Comparison of ENCODE assay signal across 8 cellular contexts in the genomic region with DNA sequence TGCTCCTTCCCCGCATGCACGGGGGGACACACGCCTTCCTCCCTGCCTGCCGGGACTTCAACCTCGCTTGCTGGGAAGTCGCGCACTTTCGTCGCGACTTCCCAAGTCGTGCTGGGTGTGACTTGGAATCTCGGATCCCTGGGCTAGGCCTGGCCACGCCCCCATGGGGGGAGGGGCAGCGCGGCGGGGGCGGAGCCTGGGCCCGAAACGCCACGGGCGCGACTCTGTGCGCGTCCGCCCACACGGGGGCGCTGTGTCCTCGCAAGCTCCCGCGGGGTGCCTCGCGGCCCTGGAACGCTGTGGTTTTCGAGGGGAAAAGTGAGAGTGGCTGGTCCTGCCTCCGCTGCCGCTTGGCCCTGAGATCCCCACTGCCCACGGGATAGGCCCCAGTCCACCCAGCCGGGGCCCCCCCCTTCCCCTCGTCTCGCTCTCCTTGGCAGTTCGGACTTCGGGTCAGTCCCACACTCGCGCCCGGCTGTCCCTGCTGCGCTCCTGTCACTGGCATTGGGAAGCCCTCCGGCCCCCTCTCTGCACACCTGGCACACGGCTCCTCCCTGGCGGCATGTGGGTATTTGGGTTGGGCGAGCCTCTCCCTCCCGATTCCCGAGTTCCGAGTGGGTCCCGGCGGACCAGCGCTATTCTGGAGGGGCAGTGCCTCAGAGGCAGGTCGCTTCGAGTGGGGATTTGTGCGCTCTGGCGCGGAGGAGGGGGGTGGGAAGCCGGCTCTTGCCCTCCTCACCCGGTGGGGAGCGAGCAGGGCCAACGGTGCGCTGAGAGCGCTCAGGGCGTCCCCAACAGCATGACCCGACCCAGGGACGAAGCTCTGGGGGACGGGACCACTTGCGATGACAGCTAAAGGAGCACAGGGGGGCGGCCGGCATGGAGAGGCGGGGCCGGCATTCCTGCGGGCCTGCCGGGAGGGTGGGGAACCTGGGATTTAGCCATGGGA. TPM values are rescaled to one million over a fixed set of nuclear protein-coding genes. Genes with fewer than 3 reads are reported as not detected.
A peak's percentile ranks its signal among the peaks of the same experiment; 100 is the strongest.
DNase-seq lines count a peak whose midpoint lies in the region; ATAC-seq and TF ChIP-seq lines count a peak whose summit lies in the region.

No MANE protein-coding gene starts in this region.

- H3K4me3 ChIP-seq in adrenal gland (peak overlapping the region in 2 of 4 donors; percentile 8 to 67), heart left ventricle (peak overlapping the region; percentile 8 to 63 (median 52)), tibial artery (peak overlapping the region; percentile 51 to 62)

- TF ChIP-seq CTCF in adrenal gland (IDR thresholded peaks at IDR 0.05) (peak; percentile 77 to 99 (median 88)), heart left ventricle (IDR thresholded peaks at IDR 0.05) (peak; percentile 94 to 99 (median 98)), tibial artery (IDR thresholded peaks at IDR 0.05) (peak; percentile 91 to 98)

- H3K27me3 ChIP-seq in adrenal gland (no peaks in the 10 kb centered on the region), heart left ventricle (no peaks in the 10 kb centered on the region), tibial artery (no peaks in the 10 kb centered on the region)

- H3K9me3 ChIP-seq in adrenal gland (replicated peaks in 1 of 3) (no peaks in the 10 kb centered on the region), heart left ventricle (no peaks in the 10 kb centered on the region), tibial artery (no peaks in the 10 kb centered on the region)

- 10 to 25% (median 14%) methylated on average over 27 to 78 of the region's 78 CpGs for WGBS in adrenal gland, 4 donors
- 5 to 8% (median 7%) methylated on average over 35 to 78 of the region's 78 CpGs for WGBS in heart left ventricle, 4 donors

- H3K27ac ChIP-seq in adrenal gland (peak overlapping the region in 4 of 5 donors; percentile 20 to 76 (median 41)), heart left ventricle (peak overlapping the region in 6 of 12 donors; percentile 26 to 60 (median 50)), tibial artery (peak overlapping the region; percentile 51 to 64)

- intact Hi-C loops in adrenal gland (cut with DNase I) (loop anchor here (10.0 kb wide), 2 partner anchors 59 to 1069 kb away; no protein-coding TSS in a partner anchor), heart left ventricle (cut with DNase I) (loop anchor here in 6 of 10 donors (5.0 to 10.0 kb wide), 6 partner anchors 47 to 532 kb away; partner anchors contain the start of gene RUVBL1 (in 1 of the 6)), posterior cingulate gyrus (cut with DNase I) (loop anchor here (5.0 to 10.0 kb wide), 3 partner anchors 57 to 422 kb away; partner anchors contain the start of gene EEFSEC), tibial artery (cut with DNase I; ENCODE audit: low total_unique reads) (loop anchor here (5.0 to 10.0 kb wide), 4 partner anchors 49 to 529 kb away; partner anchors contain the start of gene RUVBL1)

- DNase-seq in DMS 273 (lab: John Stamatoyannopoulos, UW; ENCODE audit: unreplicated experiment), result peak; percentile 95
- DNase-seq in DMS 273 treated with DMSO at 0.1 percent for 48 hours (lab: John Stamatoyannopoulos, UW), result no peak
- peak; percentile 25 for DNase-seq in SW480 (ENCODE audit: low spot score)
- DNase-seq in adrenal gland, result peak; percentile 85 to 94 (median 91)
- DNase-seq in heart left ventricle, result peak; percentile 86 to 95 (median 91)
- peak; percentile 79 to 99 (median 92) for DNase-seq in posterior cingulate gyrus
- peak; percentile 76 to 92 for DNase-seq in tibial artery

- ATAC-seq in HG03469 (IDR thresholded peaks at IDR 0.05; ENCODE audit: unreplicated experiment), result peak; percentile 37
- peak; percentile 81 to 91 (median 85) for ATAC-seq in heart left ventricle

- peaks cover 0 to 23% of the 10 kb centered on the region in 2 donors for H3K36me3 ChIP-seq in adrenal gland (replicated peaks in 1 of 2)
- peaks cover 0 to 36% (median 24%) of the 10 kb centered on the region in 9 donors for H3K36me3 ChIP-seq in heart left ventricle
- H3K36me3 ChIP-seq in tibial artery, result peaks cover 6 to 47% (median 22%) of the 10 kb centered on the region in 3 donors

- TF ChIP-seq POLR2A in adrenal gland (IDR thresholded peaks at IDR 0.05) (peak; percentile 20 to 31), heart left ventricle (IDR thresholded peaks at IDR 0.05) (peak in 1 of 2 donors; percentile 36)

- H3K4me1 ChIP-seq in adrenal gland (replicated peaks in 1 of 2), result peaks cover 4 to 14% of the 10 kb centered on the region in 2 donors
- peaks cover 0 to 64% (median 29%) of the 10 kb centered on the region in 12 donors for H3K4me1 ChIP-seq in heart left ventricle
- peaks cover 0 to 26% (median 21%) of the 10 kb centered on the region in 4 donors for H3K4me1 ChIP-seq in tibial artery

RNA-seq across cellular contexts. Expression of gene SEC61A1, which starts 23.6 kb away (rescaled TPM):
- total RNA-seq in adrenal gland, result 100 to 1,000 TPM; 136 to 443 (median 192) TPM
- polyA plus RNA-seq in adrenal gland, result 100 to 1,000 TPM; 131 to 358 (median 139) TPM
- total RNA-seq in heart left ventricle, result 100 to 1,000 TPM in 2 of 9 donors, 10 to 100 TPM in 7; 52.7 to 116 (median 78.2) TPM
- polyA plus RNA-seq in heart left ventricle, result 100 to 1,000 TPM in 1 of 2 donors, 10 to 100 TPM in 1; 36.5 to 179 TPM

RNA-seq across cellular contexts. Expression of gene RUVBL1, which starts 47.8 kb away (rescaled TPM):
- total RNA-seq in adrenal gland (10 to 100 TPM in 7 of 8 donors, 1 to 10 TPM in 1; 7.9 to 32.0 (median 25.4) TPM), heart left ventricle (10 to 100 TPM; 19.1 to 39.9 (median 26.2) TPM)
- polyA plus RNA-seq in adrenal gland (10 to 100 TPM; 11.7 to 37.5 (median 20.2) TPM), heart left ventricle (10 to 100 TPM; 14.1 to 44.6 TPM)
